ENCODE assay signal across 1 cellular context in the genomic region with DNA sequence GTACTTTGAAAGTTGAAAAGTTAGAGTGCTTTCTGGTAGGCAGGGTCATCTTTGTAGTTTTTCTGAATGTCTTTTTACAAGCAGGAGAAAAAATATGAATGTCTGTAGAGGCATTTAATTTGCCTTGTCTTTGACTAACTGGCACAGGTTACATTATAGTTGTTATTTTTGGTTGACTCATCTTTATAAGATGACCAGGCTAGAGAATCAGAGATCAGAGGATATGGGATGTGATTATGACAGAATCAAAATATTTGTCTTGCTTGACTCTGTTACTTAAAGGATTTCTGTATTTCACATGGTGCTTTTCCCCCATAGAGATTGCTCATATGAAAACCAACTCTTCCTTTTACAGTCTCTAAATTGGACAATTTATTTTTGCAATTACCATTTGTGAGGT.
TF ChIP-seq lines count a peak whose summit lies in the region.

No MANE protein-coding gene starts in this region.

TF ChIP-seq in GM23338, 12 proteins besides CTCF, POLR2A, EP300 and RAD21 (continued from another document):
- TF ChIP-seq, protein P1, sequence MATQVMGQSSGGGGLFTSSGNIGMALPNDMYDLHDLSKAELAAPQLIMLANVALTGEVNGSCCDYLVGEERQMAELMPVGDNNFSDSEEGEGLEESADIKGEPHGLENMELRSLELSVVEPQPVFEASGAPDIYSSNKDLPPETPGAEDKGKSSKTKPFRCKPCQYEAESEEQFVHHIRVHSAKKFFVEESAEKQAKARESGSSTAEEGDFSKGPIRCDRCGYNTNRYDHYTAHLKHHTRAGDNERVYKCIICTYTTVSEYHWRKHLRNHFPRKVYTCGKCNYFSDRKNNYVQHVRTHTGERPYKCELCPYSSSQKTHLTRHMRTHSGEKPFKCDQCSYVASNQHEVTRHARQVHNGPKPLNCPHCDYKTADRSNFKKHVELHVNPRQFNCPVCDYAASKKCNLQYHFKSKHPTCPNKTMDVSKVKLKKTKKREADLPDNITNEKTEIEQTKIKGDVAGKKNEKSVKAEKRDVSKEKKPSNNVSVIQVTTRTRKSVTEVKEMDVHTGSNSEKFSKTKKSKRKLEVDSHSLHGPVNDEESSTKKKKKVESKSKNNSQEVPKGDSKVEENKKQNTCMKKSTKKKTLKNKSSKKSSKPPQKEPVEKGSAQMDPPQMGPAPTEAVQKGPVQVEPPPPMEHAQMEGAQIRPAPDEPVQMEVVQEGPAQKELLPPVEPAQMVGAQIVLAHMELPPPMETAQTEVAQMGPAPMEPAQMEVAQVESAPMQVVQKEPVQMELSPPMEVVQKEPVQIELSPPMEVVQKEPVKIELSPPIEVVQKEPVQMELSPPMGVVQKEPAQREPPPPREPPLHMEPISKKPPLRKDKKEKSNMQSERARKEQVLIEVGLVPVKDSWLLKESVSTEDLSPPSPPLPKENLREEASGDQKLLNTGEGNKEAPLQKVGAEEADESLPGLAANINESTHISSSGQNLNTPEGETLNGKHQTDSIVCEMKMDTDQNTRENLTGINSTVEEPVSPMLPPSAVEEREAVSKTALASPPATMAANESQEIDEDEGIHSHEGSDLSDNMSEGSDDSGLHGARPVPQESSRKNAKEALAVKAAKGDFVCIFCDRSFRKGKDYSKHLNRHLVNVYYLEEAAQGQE (IDR thresholded peaks at IDR 0.05; ENCODE audit: unreplicated experiment) = no peak
- no peak for TF ChIP-seq ZNF331 (CRISPR knock-in tag; IDR thresholded peaks at IDR 0.05; ENCODE audit: low read depth)
- TF ChIP-seq STAT1 (IDR thresholded peaks at IDR 0.05; ENCODE audit: unreplicated experiment) = no peak
- no peak for TF ChIP-seq CREB1 (CRISPR knock-in tag; IDR thresholded peaks at IDR 0.05; ENCODE audit: low read depth)
- TF ChIP-seq POLR2AphosphoS5 (IDR thresholded peaks at IDR 0.05; ENCODE audit: low read depth) = no peak
- TF ChIP-seq ZNF114 (CRISPR knock-in tag; IDR thresholded peaks at IDR 0.05) = no peak
- no peak for TF ChIP-seq EZH2phosphoT487 (IDR thresholded peaks at IDR 0.05; ENCODE audit: unreplicated experiment)
